ENCODE assay signal across 11 cellular contexts in the genomic region with DNA sequence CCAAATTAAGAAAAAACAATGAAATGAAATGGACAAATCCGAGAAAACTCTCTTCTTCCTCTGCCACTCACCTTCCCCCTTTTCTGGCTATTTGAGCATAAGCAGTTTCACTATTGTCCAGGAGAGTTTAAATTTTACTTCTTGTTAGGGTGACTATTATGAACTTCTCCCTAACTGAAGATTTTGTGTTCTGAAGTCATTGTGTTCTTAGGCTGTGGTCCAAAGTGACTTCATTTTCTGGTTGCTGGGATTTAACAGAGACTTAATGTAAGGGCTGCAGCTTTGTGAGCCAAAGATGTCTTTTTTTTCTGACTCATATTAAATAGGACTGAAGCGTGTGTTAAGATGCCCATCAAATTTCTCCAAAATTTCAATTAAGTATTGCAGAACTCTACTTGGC. TPM values are rescaled to one million over a fixed set of nuclear protein-coding genes. Genes with fewer than 3 reads are reported as not detected.
DNase-seq lines count a peak whose midpoint lies in the region; TF ChIP-seq lines count a peak whose summit lies in the region.
"Had no signal": no experiment of that assay in that cellular context is flagged by ENCODE, and none has a peak within 500 bp of the region (broad histone marks: within the 10 kb centered on the region; RNA-seq: fewer than 3 reads in every experiment).

No MANE protein-coding gene starts in this region.

- TF ChIP-seq POLR2A in sigmoid colon (IDR thresholded peaks at IDR 0.05), result no peak

- H3K4me1 ChIP-seq in adipocyte (ENCODE audit: control insufficient read depth, insufficient read depth, low read length), result peaks cover 42% of the 10 kb centered on the region
- H3K4me1 ChIP-seq in sigmoid colon, result peaks cover 0 to 33% (median 22%) of the 10 kb centered on the region in 4 donors
- H3K4me1 ChIP-seq in effector memory CD4-positive, alpha-beta T cell (ENCODE audit: control insufficient read depth, insufficient read depth, low read length, poor library complexity, severe bottlenecking), result no peaks in the 10 kb centered on the region

- no peaks in the 10 kb centered on the region for H3K9me3 ChIP-seq in adipocyte (ENCODE audit: control insufficient read depth, low read length)
- no peaks in the 10 kb centered on the region for H3K9me3 ChIP-seq in sigmoid colon
- no peaks in the 10 kb centered on the region for H3K9me3 ChIP-seq in effector memory CD4-positive, alpha-beta T cell (ENCODE audit: control insufficient read depth, low read length)

- DNase-seq in GM03348 (ENCODE audit: low spot score) (peak; percentile 49), adipocyte (ENCODE audit: low read depth) (peak; percentile 92), glomerular visceral epithelial cell (ENCODE audit: extremely low spot score) (peak; percentile 85), sigmoid colon (no peak), KG1 (lab: John Stamatoyannopoulos, UW) (no peak), amygdala (lab: John Stamatoyannopoulos, UW) (no peak), COLO668 (lab: John Stamatoyannopoulos, UW; ENCODE audit: unreplicated experiment) (no peak)
- DNase-seq in effector memory CD4-positive, alpha-beta T cell, result no peak
- DNase-seq: activated naive CD4-positive, alpha-beta T cell treated with anti-CD3 and anti-CD28 coated beads, Interleukin-2, amount 50 U/mL, for 16 hours; head of caudate nucleus; Kasumi-1 had no signal

- TF ChIP-seq CTCF in sigmoid colon (IDR thresholded peaks at IDR 0.05), result no peak

- no peak for TF ChIP-seq EP300 in sigmoid colon (IDR thresholded peaks at IDR 0.05)

- intact Hi-C loops in sigmoid colon (cut with DNase I), result loop anchor here (5.0 kb wide), 1 partner anchor 45 kb away; the partner anchor contains the start of gene FSTL1

- H3K27me3 ChIP-seq in adipocyte (replicated peaks; ENCODE audit: control insufficient read depth, insufficient read depth, low read length) (no peaks in the 10 kb centered on the region), sigmoid colon (no peaks in the 10 kb centered on the region)
- H3K27me3 ChIP-seq in effector memory CD4-positive, alpha-beta T cell (replicated peaks; ENCODE audit: control insufficient read depth, insufficient read depth, low read length, poor library complexity, severe bottlenecking), result no peaks in the 10 kb centered on the region

- H3K36me3 ChIP-seq in adipocyte (ENCODE audit: control insufficient read depth, insufficient read depth, low read length, severe bottlenecking) (no peaks in the 10 kb centered on the region), sigmoid colon (no peaks in the 10 kb centered on the region)
- H3K36me3 ChIP-seq in effector memory CD4-positive, alpha-beta T cell (ENCODE audit: control insufficient read depth, insufficient read depth, low read length), result no peaks in the 10 kb centered on the region

- WGBS in sigmoid colon, 2 donors, result 76 to 77% methylated on average over 2 of the region's 2 CpGs

- H3K27ac ChIP-seq in sigmoid colon, result peak overlapping the region; percentile 26 to 79 (median 70)
- no peak overlapping the region for H3K27ac ChIP-seq in effector memory CD4-positive, alpha-beta T cell (ENCODE audit: insufficient read depth, low read length, poor library complexity, severe bottlenecking)

- H3K4me3 ChIP-seq in adipocyte (ENCODE audit: low read length) (peak overlapping the region; percentile 58), sigmoid colon (no peak overlapping the region)
- H3K4me3 ChIP-seq in effector memory CD4-positive, alpha-beta T cell (ENCODE audit: insufficient read depth, low read depth, low read length, poor library complexity, severe bottlenecking), result no peak overlapping the region

- peak overlapping the region; percentile 71 for H3K9ac ChIP-seq in adipocyte (ENCODE audit: low read length)

RNA-seq across cellular contexts. Expression of gene FSTL1, which starts 46.5 kb away (rescaled TPM):
- total RNA-seq in sigmoid colon, result 100 to 1,000 TPM; 266 to 653 (median 320) TPM
- polyA plus RNA-seq in sigmoid colon, result 10 to 100 TPM in 2 of 3 donors, 1 to 10 TPM in 1; 8.1 to 56.2 (median 24.6) TPM

Comparison
In these comparisons a context has a peak if more than half of its experiments do, and no peak if none do; other contexts are left out.
1. DNase-seq: peak in GM03348 (single experiment), adipocyte (single experiment) and glomerular visceral epithelial cell (single experiment); none in sigmoid colon (single experiment), effector memory CD4-positive, alpha-beta T cell (0 of 3), KG1 (single experiment), amygdala (0 of 56) and COLO668 (single experiment).